Comparison of ENCODE assay signal across 1 cellular context in genomic region chr16:67055712-67056487, GRCh38.
TF ChIP-seq lines count a peak whose summit lies in the region.

No MANE protein-coding gene starts in this region.

TF ChIP-seq in endothelial cell of umbilical vein, 7 proteins besides CTCF, POLR2A, EP300 and RAD21 (continued from another document):
- no peak for TF ChIP-seq MAX (IDR thresholded peaks at IDR 0.05; ENCODE audit: insufficient read depth, insufficient read length)
